Comparison of ENCODE assay signal across 19 cellular contexts in the genomic region with DNA sequence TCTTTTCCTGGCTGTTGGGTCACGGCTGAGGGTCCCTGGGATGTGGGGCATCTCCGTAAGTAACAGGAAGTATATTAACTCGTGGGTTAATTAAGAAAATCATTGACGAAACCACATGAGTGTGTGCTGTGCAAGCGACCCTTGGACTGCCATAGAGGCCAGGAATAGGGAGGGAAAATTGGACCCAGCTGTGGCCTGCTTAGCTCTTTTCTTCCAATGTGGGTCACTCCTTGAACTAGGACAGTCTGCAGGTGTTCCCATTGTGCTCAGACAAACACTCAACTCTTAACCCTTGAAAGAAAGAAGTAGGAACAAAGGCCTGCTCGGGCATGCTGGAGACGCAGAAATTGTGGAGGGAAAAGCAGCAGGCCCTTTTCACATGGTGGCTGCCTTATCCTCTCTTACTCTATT. TPM values are rescaled to one million over a fixed set of nuclear protein-coding genes. Genes with fewer than 3 reads are reported as not detected.
DNase-seq lines count a peak whose midpoint lies in the region; ATAC-seq and TF ChIP-seq lines count a peak whose summit lies in the region.
"Had no signal": no experiment of that assay in that cellular context is flagged by ENCODE, and none has a peak within 500 bp of the region (broad histone marks: within the 10 kb centered on the region; RNA-seq: fewer than 3 reads in every experiment).

No MANE protein-coding gene starts in this region.

- H4K20me1 ChIP-seq in BLaER1 = no peaks in the 10 kb centered on the region
- no peaks in the 10 kb centered on the region for H4K20me1 ChIP-seq in Karpas-422 (ENCODE audit: insufficient read depth, low read depth, low read length)

- H3K9ac ChIP-seq in BLaER1 (no peak overlapping the region), Karpas-422 (ENCODE audit: low read length) (no peak overlapping the region)

- no peak overlapping the region for H2AFZ ChIP-seq in Karpas-422 (ENCODE audit: low read length)

- H3K9me3 ChIP-seq in BLaER1 (peaks cover 8% of the 10 kb centered on the region; the same call in 1 of the 2 replicates), Karpas-422 (ENCODE audit: low read length) (no peaks in the 10 kb centered on the region), mucosa of descending colon (no peaks in the 10 kb centered on the region)
- H3K9me3 ChIP-seq: neutrophil, thyroid gland had no signal

- no peak overlapping the region for H3K4me3 ChIP-seq in BLaER1
- no peak overlapping the region for H3K4me3 ChIP-seq in Karpas-422 (ENCODE audit: low read length)
- H3K4me3 ChIP-seq in mucosa of descending colon = no peak overlapping the region
- H3K4me3 ChIP-seq: thyroid gland had no signal

- H3K27ac ChIP-seq in BLaER1 = no peak overlapping the region
- H3K27ac ChIP-seq in Karpas-422 (ENCODE audit: low read length) = peak overlapping the region; percentile 42
- H3K27ac ChIP-seq: neutrophil, thyroid gland had no signal

- ATAC-seq in mucosa of descending colon = peak; percentile 26
- ATAC-seq in GM19452 (IDR thresholded peaks at IDR 0.05; ENCODE audit: unreplicated experiment) = no peak
- ATAC-seq in GM21390 (IDR thresholded peaks at IDR 0.05; ENCODE audit: unreplicated experiment) = no peak
- ATAC-seq: activated CD4-positive, alpha-beta T cell treated with anti-CD3 and anti-CD28 coated beads for 36 hours; SK-N-SH treated with all-trans-retinoic acid at 6 μM for 48 hours had no signal

- peak overlapping the region; percentile 78 for H3K4me2 ChIP-seq in BLaER1
- peak overlapping the region; percentile 65 for H3K4me2 ChIP-seq in Karpas-422 (ENCODE audit: low read depth, low read length, poor library complexity, severe bottlenecking)

- H3K9me2 ChIP-seq in Karpas-422 (replicated peaks; ENCODE audit: insufficient read depth, low read length) = no peaks in the 10 kb centered on the region

- H3K4me3 Mint-ChIP-seq in brain = no peak overlapping the region
- no peak overlapping the region for H3K4me3 Mint-ChIP-seq in MCF 10A (ENCODE audit: unreplicated experiment)
- H3K4me3 Mint-ChIP-seq: activated CD4-positive, alpha-beta T cell treated with anti-CD3 and anti-CD28 coated beads for 36 hours; memory B cell; stimulated activated memory B cell treated with anti-CD40 and anti-IgM and Interleukin-4, amounts not matched to agents 10 μg/mL and 1 μg/mL and 100 μg/mL, for 72 hours had no signal

- BruUV-seq in MCF 10A (replicated peaks; lab: Mats Ljungman, UMichigan) = no TSS peak

- H3K36me3 ChIP-seq in BLaER1 = no peaks in the 10 kb centered on the region
- H3K36me3 ChIP-seq in Karpas-422 (ENCODE audit: insufficient read depth, low read length) = no peaks in the 10 kb centered on the region; the same call in 1 of the 2 replicates
- H3K36me3 ChIP-seq in mucosa of descending colon (ENCODE audit: low read depth) = no peaks in the 10 kb centered on the region
- H3K36me3 ChIP-seq: neutrophil, thyroid gland had no signal

- peaks cover 51% of the 10 kb centered on the region for H3K4me1 ChIP-seq in BLaER1
- H3K4me1 ChIP-seq in Karpas-422 (ENCODE audit: low read length) = peaks cover 72% of the 10 kb centered on the region
- H3K4me1 ChIP-seq in mucosa of descending colon (ENCODE audit: low read depth) = no peaks in the 10 kb centered on the region

- CTCF ChIA-PET in MCF 10A (lab: Yijun Ruan, JAX) = no interaction called here

- POLR2A ChIA-PET in MCF 10A (lab: Yijun Ruan, JAX) = no interaction called here

- TF ChIP-seq CTCF in brain (conservative IDR thresholded peaks at IDR 0.05) = no peak
- TF ChIP-seq CTCF in mucosa of descending colon (IDR thresholded peaks at IDR 0.05) = no peak
- TF ChIP-seq CTCF in MCF 10A (IDR thresholded peaks at IDR 0.05; ENCODE audit: unreplicated experiment) = no peak

- intact Hi-C loops in mucosa of descending colon (cut with DNase I, micrococcal nuclease) = no loop called here
- intact Hi-C loops in MCF 10A (cut with micrococcal nuclease) = no loop called here

- H3K4me1 Mint-ChIP-seq in brain (peaks cover 26% of the 10 kb centered on the region), MCF 10A (ENCODE audit: insufficient read depth, unreplicated experiment) (peaks cover 7% of the 10 kb centered on the region)

- H3K27ac Mint-ChIP-seq in brain (peak overlapping the region in 3 of 5 experiments; percentile 81 to 92 (median 85)), MCF 10A (ENCODE audit: low read depth, unreplicated experiment) (no peak overlapping the region)
- H3K27ac Mint-ChIP-seq: activated CD4-positive, alpha-beta T cell treated with anti-CD3 and anti-CD28 coated beads for 36 hours; memory B cell; stimulated activated memory B cell treated with anti-CD40 and anti-IgM and Interleukin-4, amounts not matched to agents 10 μg/mL and 1 μg/mL and 100 μg/mL, for 72 hours had no signal

- H3K9me3 Mint-ChIP-seq in brain (peaks cover 16 to 26% (median 20%) of the 10 kb centered on the region in 5 experiments), MCF 10A (ENCODE audit: unreplicated experiment) (peaks cover 8% of the 10 kb centered on the region)
- H3K9me3 Mint-ChIP-seq: memory B cell; stimulated activated memory B cell treated with anti-CD40 and anti-IgM and Interleukin-4, amounts not matched to agents 10 μg/mL and 1 μg/mL and 100 μg/mL, for 72 hours had no signal

- DNase-seq in Karpas-422 (no peak), mucosa of descending colon (no peak), MCF 10A (ENCODE audit: unreplicated experiment) (no peak), midbrain (lab: John Stamatoyannopoulos, UW) (no peak)
- DNase-seq: activated CD4-positive, alpha-beta T cell treated with anti-CD3 and anti-CD28 coated beads for 36 hours; activated CD8-positive, alpha-beta memory T cell treated with anti-CD3 and anti-CD28 coated beads, Interleukin-2, amount 50 U/mL, for 4 hours; activated effector memory CD4-positive, alpha-beta T cell treated with Interleukin-2 at 50 U/mL for 16 hours; DMS153; NCI-H1694; NCI-H748 treated with DMSO at 0.1 percent for 48 hours had no signal

- H3K27me3 Mint-ChIP-seq in brain (peaks cover 13% of the 10 kb centered on the region), MCF 10A (ENCODE audit: insufficient read depth, unreplicated experiment) (no peaks in the 10 kb centered on the region)

- H3K79me2 ChIP-seq in Karpas-422 (ENCODE audit: low read length) = no peaks in the 10 kb centered on the region

- H3K27me3 ChIP-seq in BLaER1 (no peaks in the 10 kb centered on the region), Karpas-422 (ENCODE audit: low read length) (no peaks in the 10 kb centered on the region)
- H3K27me3 ChIP-seq: thyroid gland had no signal

- H3K36me3 Mint-ChIP-seq in brain (no peaks in the 10 kb centered on the region), MCF 10A (ENCODE audit: insufficient read depth, unreplicated experiment) (no peaks in the 10 kb centered on the region)
- H3K36me3 Mint-ChIP-seq: memory B cell; stimulated activated memory B cell treated with anti-CD40 and anti-IgM and Interleukin-4, amounts not matched to agents 10 μg/mL and 1 μg/mL and 100 μg/mL, for 72 hours had no signal

RNA-seq across cellular contexts. Expression of a gene that starts 25.6 kb away (rescaled TPM):
- 1.0 and 7.3 TPM in 2 replicates for total RNA-seq in Karpas-422 (2014; rRNA removed; shearing (Covaris generic); ENCODE audit: low replicate concordance)
- 12.7 TPM for polyA plus RNA-seq in brain (ENCODE audit: insufficient read depth, low read depth, low replicate concordance)
- 10 to 100 TPM; 39.1 to 55.0 (median 41.2) TPM for total RNA-seq in mucosa of descending colon
- 55.8 and 56.7 TPM in 2 replicates for total RNA-seq in MCF 10A (2022)
